Comparison of ENCODE assay signal across 8 cellular contexts in genomic region chr11:61567286-61568061, GRCh38. TPM values are rescaled to one million over a fixed set of nuclear protein-coding genes. Genes with fewer than 3 reads are reported as not detected.
DNase-seq lines count a peak whose midpoint lies in the region; ATAC-seq and TF ChIP-seq lines count a peak whose summit lies in the region.

No MANE protein-coding gene starts in this region.

- intact Hi-C loops in right lobe of liver (cut with DNase I), result no loop called here

- TF ChIP-seq CTCF in right lobe of liver (IDR thresholded peaks at IDR 0.05), result peak; percentile 29 to 48 (median 35)

- H3K4me3 ChIP-seq in right lobe of liver, result no peak overlapping the region

- peaks cover 6% of the 10 kb centered on the region for H3K27me3 Mint-ChIP-seq in activated CD4-positive, alpha-beta T cell treated with anti-CD3 and anti-CD28 coated beads, Interleukin-2, amount 10 ng/mL, durations not matched to agents 7 days and 5 days

- no peaks in the 10 kb centered on the region for H3K4me1 ChIP-seq in right lobe of liver

- no peak overlapping the region for H3K4me3 Mint-ChIP-seq in activated CD4-positive, alpha-beta T cell treated with anti-CD3 and anti-CD28 coated beads, Interleukin-2, amount 10 ng/mL, durations not matched to agents 7 days and 5 days

- H3K36me3 ChIP-seq in right lobe of liver, result no peaks in the 10 kb centered on the region

- TF ChIP-seq POLR2A in right lobe of liver (IDR thresholded peaks at IDR 0.05), result no peak

- H3K27ac ChIP-seq in right lobe of liver, result no peak overlapping the region

- CTCF ChIA-PET in activated CD4-positive, alpha-beta T cell treated with anti-CD3 and anti-CD28 coated beads, Interleukin-2, amount 10 ng/mL, durations not matched to agents 7 days and 5 days (lab: Charles Lee), result interaction anchor here (0.8 to 1.4 kb wide), 8 partner anchors 9 to 85 kb away, joined by 3 to 6 read pairs (median 4); no protein-coding TSS in a partner anchor

- WGBS in right lobe of liver (ENCODE audit: insufficient coverage, low coverage, low lambda C conversion rate, missing lambda C conversion rate), result 0% methylated on average over 3 of the region's 46 CpGs

- H3K9me3 ChIP-seq in right lobe of liver, result no peaks in the 10 kb centered on the region

- no peaks in the 10 kb centered on the region for H3K9me3 Mint-ChIP-seq in activated CD4-positive, alpha-beta T cell treated with anti-CD3 and anti-CD28 coated beads, Interleukin-2, amount 10 ng/mL, durations not matched to agents 7 days and 5 days

- H3K27ac Mint-ChIP-seq in activated CD4-positive, alpha-beta T cell treated with anti-CD3 and anti-CD28 coated beads, Interleukin-2, amount 10 ng/mL, durations not matched to agents 7 days and 5 days, result no peak overlapping the region

- in situ Hi-C loops in G401 (cut with HindIII; ENCODE audit: low sequenced_read_pairs), result no loop called here

- no peaks in the 10 kb centered on the region for H3K36me3 Mint-ChIP-seq in activated CD4-positive, alpha-beta T cell treated with anti-CD3 and anti-CD28 coated beads, Interleukin-2, amount 10 ng/mL, durations not matched to agents 7 days and 5 days (ENCODE audit: low read depth)

- POLR2A ChIA-PET in activated CD4-positive, alpha-beta T cell treated with anti-CD3 and anti-CD28 coated beads, Interleukin-2, amount 10 ng/mL, durations not matched to agents 7 days and 5 days (lab: Charles Lee), result no interaction called here

- ATAC-seq in right lobe of liver, result peak; percentile 80 to 98 (median 93)

- DNase-seq in EH (ENCODE audit: low read depth) (peak; percentile 75), NAMALWA (ENCODE audit: low spot score) (peak; percentile 63), dermis microvascular lymphatic vessel endothelial cell (ENCODE audit: low read depth in 2 of 2) (peak; percentile 47 to 77), right lobe of liver (peak; percentile 77 to 79 (median 78)), G401 (ENCODE audit: low spot score) (no peak), NCI-H1694 (lab: John Stamatoyannopoulos, UW) (no peak)
- peak; percentile 77 for DNase-seq in activated CD4-positive, alpha-beta T cell treated with anti-CD3 and anti-CD28 coated beads, Interleukin-2, amount 10 ng/mL, durations not matched to agents 7 days and 5 days
- peak in 2 of 3 donors; percentile 26 to 71 for DNase-seq in stimulated activated CD4-positive, alpha-beta T cell treated with anti-CD3 and anti-CD28 coated beads, TNF-alpha, amount 100 ng/mL, for 1 hour (ENCODE audit: low read depth in 3 of 3, low spot score in 1 of 3)

- no peaks in the 10 kb centered on the region for H3K4me1 Mint-ChIP-seq in activated CD4-positive, alpha-beta T cell treated with anti-CD3 and anti-CD28 coated beads, Interleukin-2, amount 10 ng/mL, durations not matched to agents 7 days and 5 days

- no peaks in the 10 kb centered on the region for H3K27me3 ChIP-seq in right lobe of liver

RNA-seq across cellular contexts. Expression of gene SYT7, which starts 13.4 kb away (rescaled TPM):
- not detected for total RNA-seq in activated CD4-positive, alpha-beta T cell treated with anti-CD3 and anti-CD28 coated beads, Interleukin-2, amount 10 ng/mL, durations not matched to agents 7 days and 5 days
- total RNA-seq in dermis microvascular lymphatic vessel endothelial cell (0.25 and 0.39 TPM in 2 replicates), right lobe of liver (10 to 100 TPM; 13.1 to 70.8 (median 31.6) TPM)
- total RNA-seq in G401 (2014; rRNA removed; shearing (Covaris generic)), result 1.6 and 3.4 TPM in 2 replicates

RNA-seq across cellular contexts. Expression of gene LRRC10B, which starts 58.9 kb away (rescaled TPM):
- total RNA-seq in activated CD4-positive, alpha-beta T cell treated with anti-CD3 and anti-CD28 coated beads, Interleukin-2, amount 10 ng/mL, durations not matched to agents 7 days and 5 days, result not detected
- total RNA-seq in dermis microvascular lymphatic vessel endothelial cell, result under 0.01 TPM in 1 of 2 replicates, not detected in the other
- total RNA-seq in right lobe of liver, result not detected
- 2.5 and 4.6 TPM in 2 replicates for total RNA-seq in G401 (2014; rRNA removed; shearing (Covaris generic))

Comparison
In these comparisons a context has a peak if more than half of its experiments do, and no peak if none do; other contexts are left out.
1. DNase-seq: peak in EH (single experiment), NAMALWA (single experiment), activated CD4-positive, alpha-beta T cell treated with anti-CD3 and anti-CD28 coated beads, Interleukin-2, amount 10 ng/mL, durations not matched to agents 7 days and 5 days (single experiment), dermis microvascular lymphatic vessel endothelial cell (2 of 2), right lobe of liver (3 of 3) and stimulated activated CD4-positive, alpha-beta T cell treated with anti-CD3 and anti-CD28 coated beads, TNF-alpha, amount 100 ng/mL, for 1 hour (2 of 3); none in G401 (single experiment) and NCI-H1694 (single experiment).